Comparison of ENCODE assay signal across 14 cellular contexts in genomic region chr19:33379151-33379829, GRCh38.
"Had no signal": no experiment of that assay in that cellular context is flagged by ENCODE, and none has a peak within 500 bp of the region (broad histone marks: within the 10 kb centered on the region; RNA-seq: fewer than 3 reads in every experiment).

No MANE protein-coding gene starts in this region.

- ATAC-seq: stimulated activated naive CD8-positive, alpha-beta T cell treated with anti-CD3 and anti-CD28 coated beads, Interleukin-15, amount 100 ng/mL, for 72 hours; T-helper 17 cell had no signal

- H3K4me1 ChIP-seq: breast epithelium had no signal

- H3K9me3 Mint-ChIP-seq: activated naive CD4-positive, alpha-beta T cell treated with anti-CD3 and anti-CD28 coated beads, Interleukin-2, amount 10 ng/mL, durations not matched to agents 7 days and 5 days; activated T-helper 2 cell treated with anti-CD3 and anti-CD28 coated beads, Interferon-gamma antibody, Interleukin-2, Interleukin-4, amounts not matched to agents 10 μg/mL and 5 μg/mL and 100 μg/mL, durations not matched to agents 14 hours and 24 hours and 36 hours; memory B cell; nephron progenitor cell; stimulated activated naive CD8-positive, alpha-beta T cell treated with anti-CD3 and anti-CD28 coated beads, Interleukin-15, amount 100 ng/mL, for 72 hours had no signal

- H3K27me3 ChIP-seq: breast epithelium, dorsolateral prefrontal cortex, esophagus muscularis mucosa had no signal

- DNase-seq: activated CD4-positive, alpha-beta T cell treated with anti-CD3 and anti-CD28 coated beads, Interleukin-2, amount 50 U/mL, for 1 hour; activated CD4-positive, CD25-positive, alpha-beta regulatory T cell; activated naive CD4-positive, alpha-beta T cell treated with anti-CD3 and anti-CD28 coated beads, Interleukin-2, amount 10 ng/mL, durations not matched to agents 7 days and 5 days; amygdala; dorsolateral prefrontal cortex; nephron progenitor cell; stimulated activated CD4-positive, alpha-beta T cell treated with anti-CD3 and anti-CD28 coated beads, Interleukin-4, amount 100 ng/mL, for 24 hours; stimulated activated naive CD8-positive, alpha-beta T cell treated with anti-CD3 and anti-CD28 coated beads, Interleukin-15, amount 100 ng/mL, for 72 hours; T-helper 17 cell had no signal

- H3K36me3 ChIP-seq: breast epithelium had no signal

- H3K4me3 ChIP-seq: breast epithelium, dorsolateral prefrontal cortex, esophagus muscularis mucosa, thoracic aorta had no signal

- H3K27ac ChIP-seq: breast epithelium, dorsolateral prefrontal cortex, esophagus muscularis mucosa, thoracic aorta had no signal

- H3K9me3 ChIP-seq: breast epithelium, esophagus muscularis mucosa, thoracic aorta had no signal

- H3K4me3 Mint-ChIP-seq: activated naive CD4-positive, alpha-beta T cell treated with anti-CD3 and anti-CD28 coated beads, Interleukin-2, amount 10 ng/mL, durations not matched to agents 7 days and 5 days; memory B cell; nephron progenitor cell; stimulated activated naive CD8-positive, alpha-beta T cell treated with anti-CD3 and anti-CD28 coated beads, Interleukin-15, amount 100 ng/mL, for 72 hours; T-helper 17 cell had no signal

- H3K27ac Mint-ChIP-seq: activated naive CD4-positive, alpha-beta T cell treated with anti-CD3 and anti-CD28 coated beads, Interleukin-2, amount 10 ng/mL, durations not matched to agents 7 days and 5 days; activated T-helper 2 cell treated with anti-CD3 and anti-CD28 coated beads, Interferon-gamma antibody, Interleukin-2, Interleukin-4, amounts not matched to agents 10 μg/mL and 5 μg/mL and 100 μg/mL, durations not matched to agents 14 hours and 24 hours and 36 hours; memory B cell; nephron progenitor cell; T-helper 17 cell had no signal

- H3K27me3 Mint-ChIP-seq: activated naive CD4-positive, alpha-beta T cell treated with anti-CD3 and anti-CD28 coated beads, Interleukin-2, amount 10 ng/mL, durations not matched to agents 7 days and 5 days; memory B cell; stimulated activated naive CD8-positive, alpha-beta T cell treated with anti-CD3 and anti-CD28 coated beads, Interleukin-15, amount 100 ng/mL, for 72 hours; T-helper 17 cell had no signal
